ENCODE assay signal across 8 cellular contexts in genomic region chr1:44677201-44677520, GRCh38. TPM values are rescaled to one million over a fixed set of nuclear protein-coding genes. Genes with fewer than 3 reads are reported as not detected.
DNase-seq lines count a peak whose midpoint lies in the region; ATAC-seq and TF ChIP-seq lines count a peak whose summit lies in the region.

No MANE protein-coding gene starts in this region.

- CTCF ChIA-PET in CD8-positive, alpha-beta memory T cell (lab: Charles Lee): interaction anchor here (4.9 kb wide), 1 partner anchor 25 kb away, joined by 33 read pairs; no protein-coding TSS in a partner anchor

- no peak overlapping the region for H3K27ac ChIP-seq in C4-2B
- no peak overlapping the region for H3K27ac ChIP-seq in CD8-positive, alpha-beta memory T cell (ENCODE audit: low read depth, low read length)

- H3K36me3 ChIP-seq in CD8-positive, alpha-beta memory T cell (ENCODE audit: insufficient read depth, low read length): no peaks in the 10 kb centered on the region

- H3K27me3 Mint-ChIP-seq in CD8-positive, alpha-beta memory T cell: peaks cover 0 to 1% of the 10 kb centered on the region in 2 donors

- TF ChIP-seq CTCF in C4-2B (conservative IDR thresholded peaks at IDR 0.05): peak; percentile 72
- TF ChIP-seq CTCF in HFF-Myc (IDR thresholded peaks at IDR 0.05; ENCODE audit: low read depth, low read length, missing control alignments): peak; percentile 57

- no peaks in the 10 kb centered on the region for H3K9me3 ChIP-seq in CD8-positive, alpha-beta memory T cell (ENCODE audit: low read length)

- peaks cover 0 to 4% (median 0%) of the 10 kb centered on the region in 3 donors for H3K36me3 Mint-ChIP-seq in CD8-positive, alpha-beta memory T cell

- DNase-seq in HFF-Myc (ENCODE audit: extremely low read depth, low read depth): no peak
- DNase-seq in SW480 (ENCODE audit: low spot score): peak; percentile 60
- DNase-seq in left kidney (ENCODE audit: low read depth, low spot score): peak; percentile 42
- DNase-seq in GM19240 (ENCODE audit: insufficient read length, low spot score): no peak
- DNase-seq in CD8-positive, alpha-beta memory T cell: no peak

- H3K4me3 Mint-ChIP-seq in CD8-positive, alpha-beta memory T cell: no peak overlapping the region

- H3K4me1 Mint-ChIP-seq in CD8-positive, alpha-beta memory T cell: peaks cover 17 to 22% (median 21%) of the 10 kb centered on the region in 3 donors

- POLR2A ChIA-PET in CD8-positive, alpha-beta memory T cell (lab: Charles Lee): no interaction called here

- no peaks in the 10 kb centered on the region for H3K27me3 ChIP-seq in CD8-positive, alpha-beta memory T cell (ENCODE audit: insufficient read depth, low read length, poor library complexity, severe bottlenecking)

- ATAC-seq in GM19452 (IDR thresholded peaks at IDR 0.05; ENCODE audit: unreplicated experiment): no peak
- ATAC-seq in GM18868 (IDR thresholded peaks at IDR 0.05; ENCODE audit: unreplicated experiment): no peak

- no peak overlapping the region for H3K4me3 ChIP-seq in HFF-Myc (replicated peaks; ENCODE audit: low read depth, low read length)
- H3K4me3 ChIP-seq in CD8-positive, alpha-beta memory T cell (ENCODE audit: low read length): no peak overlapping the region

- H3K27ac Mint-ChIP-seq in CD8-positive, alpha-beta memory T cell: no peak overlapping the region

- H3K4me1 ChIP-seq in CD8-positive, alpha-beta memory T cell (ENCODE audit: insufficient read depth, low read length): peaks cover 13% of the 10 kb centered on the region

- no peaks in the 10 kb centered on the region for H3K9me3 Mint-ChIP-seq in CD8-positive, alpha-beta memory T cell

RNA-seq across cellular contexts. Expression of gene ARMH1, which starts 2.6 kb away (rescaled TPM):
- 10 to 100 TPM; 33.3 to 38.0 TPM for total RNA-seq in CD8-positive, alpha-beta memory T cell
- polyA plus RNA-seq in CD8-positive, alpha-beta memory T cell: 21.1 TPM

RNA-seq across cellular contexts. Expression of gene TMEM53, which starts 2.9 kb away (rescaled TPM):
- total RNA-seq in CD8-positive, alpha-beta memory T cell: 1 to 10 TPM; 2.3 to 2.5 TPM
- 7.1 TPM for polyA plus RNA-seq in CD8-positive, alpha-beta memory T cell

RNA-seq across cellular contexts. Expression of gene RNU5D-1, which starts 53.8 kb away (rescaled TPM):
- total RNA-seq in CD8-positive, alpha-beta memory T cell: not detected
- not detected for polyA plus RNA-seq in CD8-positive, alpha-beta memory T cell

Comparison
In these comparisons a context has a peak if more than half of its experiments do, and no peak if none do; other contexts are left out.
1. DNase-seq: peak in SW480 (single experiment) and left kidney (single experiment); none in HFF-Myc (single experiment), GM19240 (single experiment) and CD8-positive, alpha-beta memory T cell (0 of 5).